ENCODE assay signal across 16 cellular contexts in genomic region chr7:125173571-125173970, GRCh38.
"Had no signal": no experiment of that assay in that cellular context is flagged by ENCODE, and none has a peak within 500 bp of the region (broad histone marks: within the 10 kb centered on the region; RNA-seq: fewer than 3 reads in every experiment).

No MANE protein-coding gene starts in this region.

- H3K36me3 ChIP-seq: esophagus squamous epithelium, spleen, thoracic aorta, upper lobe of left lung had no signal

- H2AFZ ChIP-seq: hepatocyte had no signal

- H3K27me3 ChIP-seq: esophagus squamous epithelium, hepatocyte, spleen, upper lobe of left lung had no signal

- H3K79me2 ChIP-seq: hepatocyte had no signal

- H3K27ac ChIP-seq: esophagus squamous epithelium, hepatocyte, spleen, thoracic aorta, upper lobe of left lung had no signal

- ATAC-seq: activated CD4-positive, alpha-beta T cell treated with anti-CD3 and anti-CD28 coated beads for 36 hours; left colon; stimulated activated naive B cell treated with anti-CD40 and anti-IgM and Interleukin-4, amounts not matched to agents 10 μg/mL and 1 μg/mL and 100 μg/mL, for 72 hours; WTC11 had no signal

- H3K9me3 ChIP-seq: esophagus squamous epithelium, thoracic aorta, upper lobe of left lung had no signal

- DNase-seq: activated CD4-positive, alpha-beta T cell treated with anti-CD3 and anti-CD28 coated beads for 36 hours; activated CD4-positive, alpha-beta T cell treated with anti-CD3 and anti-CD28 coated beads, Interleukin-2, amount 50 U/mL, for 48 hours; activated gamma-delta T cell treated with Interleukin-2 at 50 U/mL for 16 hours; effector CD8-positive, alpha-beta T cell; esophagus squamous epithelium; foreskin fibroblast; left colon; retina; spleen; stimulated activated naive B cell treated with anti-CD40 and anti-IgM and Interleukin-4, amounts not matched to agents 10 μg/mL and 1 μg/mL and 100 μg/mL, for 72 hours; T-helper 2 cell; upper lobe of left lung had no signal

- H3K4me3 ChIP-seq: esophagus squamous epithelium, hepatocyte, lung, spleen, thoracic aorta, upper lobe of left lung had no signal

- H3K4me1 ChIP-seq: esophagus squamous epithelium, spleen, upper lobe of left lung had no signal

- H3K4me2 ChIP-seq: hepatocyte had no signal
